In the genomic region with DNA sequence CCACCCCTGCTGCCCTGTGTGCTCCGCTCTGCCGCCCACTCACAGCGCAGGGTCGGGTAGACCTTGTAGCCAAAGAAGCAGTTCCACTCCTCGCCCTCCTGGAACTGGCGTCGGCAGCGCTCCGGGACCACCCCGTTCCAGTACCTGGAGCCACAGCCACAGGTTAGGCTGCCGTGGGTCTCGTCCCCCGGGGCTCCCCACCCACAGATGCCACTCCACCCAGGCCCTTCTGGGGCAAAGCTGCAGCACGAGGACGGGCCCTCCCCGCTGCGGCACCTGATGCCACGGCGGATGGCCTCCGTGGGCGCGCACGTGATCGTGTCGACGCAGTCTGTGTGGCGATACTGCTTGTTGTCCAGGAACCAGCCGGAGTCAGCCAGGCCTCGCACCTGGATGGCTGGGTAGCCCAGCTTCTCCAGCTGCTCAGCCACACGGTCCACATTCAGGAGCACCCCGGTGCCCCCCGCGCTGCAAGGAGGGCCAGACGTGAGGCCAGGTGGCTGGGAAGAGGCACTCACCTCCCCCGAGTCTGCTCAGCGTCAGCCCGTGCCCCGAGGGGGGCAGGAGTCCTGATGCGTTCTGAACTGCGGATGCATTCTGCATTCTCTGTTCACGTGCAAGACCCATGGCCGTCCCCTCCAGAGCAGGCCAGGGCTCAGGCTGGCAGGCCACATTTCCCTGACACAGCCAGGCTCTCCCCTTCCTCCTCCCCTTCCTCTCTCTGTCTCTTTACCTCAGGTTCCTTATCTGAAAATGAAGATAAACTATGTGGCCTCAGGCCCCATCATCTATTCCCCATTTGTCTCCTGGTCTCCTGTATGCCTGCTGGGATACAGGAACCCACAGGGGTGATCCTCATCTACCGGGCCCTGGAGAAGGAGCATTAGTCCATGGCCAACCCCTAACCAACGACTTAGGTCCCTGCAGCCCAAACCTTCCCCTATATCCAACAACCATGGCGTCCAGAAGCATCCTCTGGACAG, we compare ENCODE assay signal across 17 cellular contexts. TPM values are rescaled to one million over a fixed set of nuclear protein-coding genes. Genes with fewer than 3 reads are reported as not detected.
"Had no signal": no experiment of that assay in that cellular context is flagged by ENCODE, and none has a peak within 500 bp of the region (broad histone marks: within the 10 kb centered on the region; RNA-seq: fewer than 3 reads in every experiment).

No MANE protein-coding gene starts in this region.

- H3K4me3 ChIP-seq: dorsolateral prefrontal cortex, suprapubic skin, upper lobe of left lung had no signal

- H3K36me3 ChIP-seq: suprapubic skin, upper lobe of left lung had no signal

- H3K36me3 Mint-ChIP-seq: activated naive CD4-positive, alpha-beta T cell treated with anti-CD3 and anti-CD28 coated beads, Interleukin-2, amount 50 U/mL, for 72 hours; natural killer cell treated with Interleukin-12 subunit alpha and Interleukin-12 subunit beta and Interleukin-15 and Interleukin-18, amount 100 ng/mL, for 72 hours had no signal

- H3K27ac Mint-ChIP-seq: activated naive CD4-positive, alpha-beta T cell treated with anti-CD3 and anti-CD28 coated beads, Interleukin-2, amount 50 U/mL, for 72 hours; natural killer cell treated with Interleukin-12 subunit alpha and Interleukin-12 subunit beta and Interleukin-15 and Interleukin-18, amount 100 ng/mL, for 72 hours; stimulated activated naive CD8-positive, alpha-beta T cell treated with anti-CD3 and anti-CD28 coated beads, Interleukin-15, Interleukin-2, amounts not matched to agents 100 ng/mL and 50 ng/mL, for 24 hours; T-helper 2 cell treated with Interferon-gamma antibody and Interleukin-4, amounts not matched to agents 5 μg/mL and 100 μg/mL, for 36 hours had no signal

- ATAC-seq: activated CD4-positive, CD25-positive, alpha-beta regulatory T cell treated with anti-CD3 and anti-CD28 coated beads, Interleukin-2, amount 50 U/mL, for 24 hours; activated naive CD4-positive, alpha-beta T cell treated with anti-CD3 and anti-CD28 coated beads, Interleukin-2, amount 50 U/mL, for 72 hours; natural killer cell treated with Interleukin-12 subunit alpha and Interleukin-12 subunit beta and Interleukin-15 and Interleukin-18, amount 100 ng/mL, for 72 hours; sciatic nerve had no signal

- H3K9me3 Mint-ChIP-seq: activated naive CD4-positive, alpha-beta T cell treated with anti-CD3 and anti-CD28 coated beads, Interleukin-2, amount 50 U/mL, for 72 hours; natural killer cell treated with Interleukin-12 subunit alpha and Interleukin-12 subunit beta and Interleukin-15 and Interleukin-18, amount 100 ng/mL, for 72 hours; stimulated activated naive CD8-positive, alpha-beta T cell treated with anti-CD3 and anti-CD28 coated beads, Interleukin-15, Interleukin-2, amounts not matched to agents 100 ng/mL and 50 ng/mL, for 24 hours; T-helper 2 cell treated with Interferon-gamma antibody and Interleukin-4, amounts not matched to agents 5 μg/mL and 100 μg/mL, for 36 hours had no signal

- H3K4me3 Mint-ChIP-seq: natural killer cell treated with Interleukin-12 subunit alpha and Interleukin-12 subunit beta and Interleukin-15 and Interleukin-18, amount 100 ng/mL, for 72 hours; stimulated activated naive CD8-positive, alpha-beta T cell treated with anti-CD3 and anti-CD28 coated beads, Interleukin-15, Interleukin-2, amounts not matched to agents 100 ng/mL and 50 ng/mL, for 24 hours; T-helper 2 cell treated with Interferon-gamma antibody and Interleukin-4, amounts not matched to agents 5 μg/mL and 100 μg/mL, for 36 hours had no signal

- FAIRE-seq: endometrium, kidney had no signal

- DNase-seq: activated CD4-positive, alpha-beta T cell treated with anti-CD3 and anti-CD28 coated beads, Interleukin-2, amount 50 U/mL, for 4 hours; activated effector memory CD4-positive, alpha-beta T cell treated with Interleukin-2 at 50 U/mL for 16 hours; dorsolateral prefrontal cortex; kidney had no signal

- H3K27ac ChIP-seq: dorsolateral prefrontal cortex, suprapubic skin, upper lobe of left lung had no signal

- H3K9me3 ChIP-seq: suprapubic skin, upper lobe of left lung had no signal

RNA-seq across cellular contexts. Expression of a gene that starts 4.1 kb away (rescaled TPM):
- total RNA-seq: kidney, mesenteric fat pad, sciatic nerve had no signal

RNA-seq across cellular contexts. Expression of a gene that starts 9.9 kb away (rescaled TPM):
- total RNA-seq: activated naive CD4-positive, alpha-beta T cell treated with anti-CD3 and anti-CD28 coated beads, Interleukin-2, amount 50 U/mL, for 72 hours; kidney; liver; mesenteric fat pad; natural killer cell treated with Interleukin-12 subunit alpha and Interleukin-12 subunit beta and Interleukin-15 and Interleukin-18, amount 100 ng/mL, for 72 hours; osteocyte; pulmonary artery endothelial cell; sciatic nerve; suprapubic skin; upper lobe of left lung had no signal
